In genomic region chr15:71127083-71127482, GRCh38 we compare ENCODE assay signal across 28 cellular contexts. TPM values are rescaled to one million over a fixed set of nuclear protein-coding genes. Genes with fewer than 3 reads are reported as not detected.
"Had no signal": no experiment of that assay in that cellular context is flagged by ENCODE, and none has a peak within 500 bp of the region (broad histone marks: within the 10 kb centered on the region; RNA-seq: fewer than 3 reads in every experiment).

No MANE protein-coding gene starts in this region.

- ATAC-seq: left colon; mucosa of descending colon; natural killer cell treated with Interleukin-12 subunit alpha and Interleukin-12 subunit beta and Interleukin-15 and Interleukin-18, amount 100 ng/mL, for 72 hours; pancreas; sciatic nerve; stimulated activated effector memory CD8-positive, alpha-beta T cell treated with anti-CD3 and anti-CD28 coated beads, Interleukin-12 subunit alpha, Interleukin-12 subunit beta, amount 100 ng/mL, for 72 hours had no signal

- H3K4me3 ChIP-seq: colonic mucosa, esophagus squamous epithelium, hepatocyte, lung, mucosa of descending colon, pancreas, testis, tibial nerve, upper lobe of left lung had no signal

- H3K27ac Mint-ChIP-seq: dendritic cell treated with granulocyte-macrophage colony-stimulating factor and Interleukin-4, amounts not matched to agents 40 ng/mL and 50 ng/mL, for 4 days; endodermal cell; memory B cell; naive B cell; natural killer cell treated with Interleukin-12 subunit alpha and Interleukin-12 subunit beta and Interleukin-15 and Interleukin-18, amount 100 ng/mL, for 72 hours; stimulated activated effector memory CD8-positive, alpha-beta T cell treated with anti-CD3 and anti-CD28 coated beads, Interleukin-12 subunit alpha, Interleukin-12 subunit beta, amount 100 ng/mL, for 72 hours had no signal

- H3K27ac ChIP-seq: colonic mucosa, esophagus squamous epithelium, hepatocyte, neutrophil, pancreas, testis, tibial nerve, upper lobe of left lung had no signal

- H3K36me3 ChIP-seq: colonic mucosa, esophagus squamous epithelium, neutrophil, pancreas, tibial nerve, upper lobe of left lung had no signal

- H2AFZ ChIP-seq: hepatocyte had no signal

- H3K79me2 ChIP-seq: hepatocyte had no signal

- H3K9me3 ChIP-seq: colonic mucosa, esophagus squamous epithelium, mucosa of descending colon, neutrophil, pancreas, testis, tibial nerve, upper lobe of left lung had no signal

- H3K9me3 Mint-ChIP-seq: central memory CD8-positive, alpha-beta T cell; dendritic cell treated with granulocyte-macrophage colony-stimulating factor and Interleukin-4, amounts not matched to agents 40 ng/mL and 50 ng/mL, for 4 days; endodermal cell; memory B cell; naive B cell; natural killer cell treated with Interleukin-12 subunit alpha and Interleukin-12 subunit beta and Interleukin-15 and Interleukin-18, amount 100 ng/mL, for 72 hours; stimulated activated effector memory CD8-positive, alpha-beta T cell treated with anti-CD3 and anti-CD28 coated beads, Interleukin-12 subunit alpha, Interleukin-12 subunit beta, amount 100 ng/mL, for 72 hours had no signal

- H3K27me3 ChIP-seq: colonic mucosa, esophagus squamous epithelium, hepatocyte, pancreas, testis, tibial nerve, upper lobe of left lung had no signal

- DNase-seq: colonic mucosa; effector CD8-positive, alpha-beta T cell; endodermal cell; erythroblast; esophagus squamous epithelium; foreskin melanocyte; left colon; mucosa of descending colon; naive B cell; pancreas; stimulated activated CD4-positive, alpha-beta T cell treated with anti-CD3 and anti-CD28 coated beads, Interleukin-2, amount 100 ng/mL, for 24 hours; stimulated activated CD4-positive, alpha-beta T cell treated with anti-CD3 and anti-CD28 coated beads, Interleukin-4, amount 100 ng/mL, for 24 hours; stimulated activated naive CD4-positive, alpha-beta T cell treated with Interleukin-2 at 50 U/mL for 16 hours; substantia nigra; testis; upper lobe of left lung had no signal

- H3K4me2 ChIP-seq: hepatocyte had no signal

- H3K4me1 ChIP-seq: pancreas, testis, tibial nerve, upper lobe of left lung had no signal

- H3K4me1 Mint-ChIP-seq: central memory CD8-positive, alpha-beta T cell; endodermal cell; memory B cell; naive B cell; stimulated activated effector memory CD8-positive, alpha-beta T cell treated with anti-CD3 and anti-CD28 coated beads, Interleukin-12 subunit alpha, Interleukin-12 subunit beta, amount 100 ng/mL, for 72 hours had no signal

- FAIRE-seq: pancreas, urothelium cell line had no signal

- H3K4me3 Mint-ChIP-seq: central memory CD8-positive, alpha-beta T cell; dendritic cell treated with granulocyte-macrophage colony-stimulating factor and Interleukin-4, amounts not matched to agents 40 ng/mL and 50 ng/mL, for 4 days; endodermal cell; memory B cell; naive B cell; natural killer cell treated with Interleukin-12 subunit alpha and Interleukin-12 subunit beta and Interleukin-15 and Interleukin-18, amount 100 ng/mL, for 72 hours; neural crest cell; stimulated activated effector memory CD8-positive, alpha-beta T cell treated with anti-CD3 and anti-CD28 coated beads, Interleukin-12 subunit alpha, Interleukin-12 subunit beta, amount 100 ng/mL, for 72 hours had no signal

RNA-seq across cellular contexts. Expression of gene THSD4, which starts 11.8 kb away (rescaled TPM):
- total RNA-seq: natural killer cell treated with Interleukin-12 subunit alpha and Interleukin-12 subunit beta and Interleukin-15 and Interleukin-18, amount 100 ng/mL, for 72 hours had no signal
